ENCODE assay signal across 8 cellular contexts in the genomic region with DNA sequence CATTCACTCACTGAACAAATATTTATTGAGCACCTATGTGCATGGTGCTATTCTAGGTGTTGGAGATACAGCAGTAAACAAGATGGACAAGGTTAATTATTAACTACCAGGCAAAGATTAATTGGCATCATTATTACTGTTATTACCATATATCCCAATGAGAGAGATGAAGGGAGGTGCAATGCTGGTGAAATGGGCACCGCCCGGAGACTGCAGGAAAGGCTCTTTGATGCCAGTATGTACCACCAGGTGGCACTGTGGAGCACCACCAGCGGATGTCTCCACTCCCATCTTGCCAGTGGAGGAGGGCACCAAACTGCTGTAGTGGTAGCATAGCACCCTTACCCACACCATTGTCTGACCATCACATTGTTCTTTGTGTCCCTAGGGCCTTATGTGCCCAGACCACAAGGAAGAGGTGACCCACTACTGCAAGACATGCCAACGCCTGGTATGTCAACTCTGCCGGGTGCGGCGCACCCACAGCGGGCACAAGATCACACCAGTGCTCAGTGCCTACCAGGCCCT. TPM values are rescaled to one million over a fixed set of nuclear protein-coding genes. Genes with fewer than 3 reads are reported as not detected.
DNase-seq lines count a peak whose midpoint lies in the region; ATAC-seq and TF ChIP-seq lines count a peak whose summit lies in the region.
"Had no signal": no experiment of that assay in that cellular context is flagged by ENCODE, and none has a peak within 500 bp of the region (broad histone marks: within the 10 kb centered on the region; RNA-seq: fewer than 3 reads in every experiment).

No MANE protein-coding gene starts in this region.

- 60 to 63% (median 61%) methylated on average over 8 of the region's 8 CpGs for WGBS in psoas muscle, 3 donors

- H3K9me3 ChIP-seq in psoas muscle, result no peaks in the 10 kb centered on the region

- ATAC-seq in Right ventricle myocardium superior (ENCODE audit: poor library complexity), result peak; percentile 58
- peak; percentile 58 to 73 (median 67) for ATAC-seq in psoas muscle
- ATAC-seq in HG03439 (IDR thresholded peaks at IDR 0.05; ENCODE audit: unreplicated experiment), result no peak

- H3K4me1 ChIP-seq in psoas muscle, result peaks cover 6% of the 10 kb centered on the region

- no peak overlapping the region for H3K4me3 ChIP-seq in psoas muscle
- H3K4me3 ChIP-seq: skin epidermis had no signal

- DNase-seq in NCI-H1694 (lab: John Stamatoyannopoulos, UW), result peak; percentile 95
- DNase-seq in T follicular helper cell (ENCODE audit: low read depth), result peak; percentile 73
- peak; percentile 67 for DNase-seq in activated naive CD8-positive, alpha-beta T cell treated with anti-CD3 and anti-CD28 coated beads, Interleukin-2, amount 50 U/mL, for 16 hours (ENCODE audit: low read depth, low spot score)
- peak; percentile 89 for DNase-seq in Right ventricle myocardium superior
- DNase-seq in psoas muscle, result peak; percentile 81 to 90

- intact Hi-C loops in Right ventricle myocardium superior (cut with DNase I), result no loop called here
- intact Hi-C loops in psoas muscle (cut with DNase I), result loop anchor here (5.0 kb wide), 1 partner anchor 51 kb away; no protein-coding TSS in a partner anchor

- TF ChIP-seq CTCF in GM12874 (IDR thresholded peaks at IDR 0.05; ENCODE audit: insufficient read depth, low read depth, low read length) (peak; percentile 92), psoas muscle (IDR thresholded peaks at IDR 0.05) (peak; percentile 91)

- H3K27me3 ChIP-seq in psoas muscle (ENCODE audit: insufficient read depth in 3 of 3, low read length in 2 of 3), result peaks cover 0 to 13% (median 10%) of the 10 kb centered on the region in 3 donors

- H3K36me3 ChIP-seq in psoas muscle (ENCODE audit: insufficient read depth in 1 of 2, low read depth in 1 of 2), result no peaks in the 10 kb centered on the region

- no peak overlapping the region for H3K27ac ChIP-seq in psoas muscle

RNA-seq across cellular contexts. Expression of a gene that starts 3.0 kb away (rescaled TPM):
- total RNA-seq in Right ventricle myocardium superior (0.08 TPM), psoas muscle (under 1 TPM in 2 of 4 donors, not detected in 2; 0.15 to 0.16 TPM)
- polyA plus RNA-seq in psoas muscle, result under 1 TPM in 2 of 3 donors, not detected in 1; 0.03 TPM

RNA-seq across cellular contexts. Expression of a gene that starts 3.5 kb away (rescaled TPM):
- total RNA-seq in Right ventricle myocardium superior, result 121 TPM
- 100 to 1,000 TPM; 115 to 152 (median 118) TPM for total RNA-seq in psoas muscle
- polyA plus RNA-seq in psoas muscle, result 100 to 1,000 TPM; 137 to 171 (median 149) TPM

RNA-seq across cellular contexts. Expression of a gene that starts 31.1 kb away (rescaled TPM):
- 5.8 TPM for total RNA-seq in Right ventricle myocardium superior
- 1 to 10 TPM; 3.1 to 8.1 (median 4.5) TPM for total RNA-seq in psoas muscle
- polyA plus RNA-seq in psoas muscle, result 1 to 10 TPM; 2.8 to 3.5 (median 2.8) TPM

RNA-seq across cellular contexts. Expression of a gene that starts 31.9 kb away (rescaled TPM):
- 16.4 TPM for total RNA-seq in Right ventricle myocardium superior
- 10 to 100 TPM in 3 of 4 donors, 1 to 10 TPM in 1; 8.1 to 17.7 (median 14.0) TPM for total RNA-seq in psoas muscle
- polyA plus RNA-seq in psoas muscle, result 10 to 100 TPM; 25.8 to 47.1 (median 27.4) TPM

RNA-seq across cellular contexts. Expression of a gene that starts 36.3 kb away (rescaled TPM):
- 49.4 TPM for total RNA-seq in Right ventricle myocardium superior
- 10 to 100 TPM; 47.0 to 54.5 (median 50.0) TPM for total RNA-seq in psoas muscle
- 100 to 1,000 TPM; 110 to 123 (median 122) TPM for polyA plus RNA-seq in psoas muscle
